8 cellular contexts compared by ENCODE assay signal in genomic region chr19:40576585-40577451, GRCh38. TPM values are rescaled to one million over a fixed set of nuclear protein-coding genes. Genes with fewer than 3 reads are reported as not detected.
A peak's percentile ranks its signal among the peaks of the same experiment; 100 is the strongest.
DNase-seq lines count a peak whose midpoint lies in the region; ATAC-seq and TF ChIP-seq lines count a peak whose summit lies in the region.

A gene with protein sequence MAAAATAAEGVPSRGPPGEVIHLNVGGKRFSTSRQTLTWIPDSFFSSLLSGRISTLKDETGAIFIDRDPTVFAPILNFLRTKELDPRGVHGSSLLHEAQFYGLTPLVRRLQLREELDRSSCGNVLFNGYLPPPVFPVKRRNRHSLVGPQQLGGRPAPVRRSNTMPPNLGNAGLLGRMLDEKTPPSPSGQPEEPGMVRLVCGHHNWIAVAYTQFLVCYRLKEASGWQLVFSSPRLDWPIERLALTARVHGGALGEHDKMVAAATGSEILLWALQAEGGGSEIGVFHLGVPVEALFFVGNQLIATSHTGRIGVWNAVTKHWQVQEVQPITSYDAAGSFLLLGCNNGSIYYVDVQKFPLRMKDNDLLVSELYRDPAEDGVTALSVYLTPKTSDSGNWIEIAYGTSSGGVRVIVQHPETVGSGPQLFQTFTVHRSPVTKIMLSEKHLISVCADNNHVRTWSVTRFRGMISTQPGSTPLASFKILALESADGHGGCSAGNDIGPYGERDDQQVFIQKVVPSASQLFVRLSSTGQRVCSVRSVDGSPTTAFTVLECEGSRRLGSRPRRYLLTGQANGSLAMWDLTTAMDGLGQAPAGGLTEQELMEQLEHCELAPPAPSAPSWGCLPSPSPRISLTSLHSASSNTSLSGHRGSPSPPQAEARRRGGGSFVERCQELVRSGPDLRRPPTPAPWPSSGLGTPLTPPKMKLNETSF (plus strand): TSS chr19:40576873. CDS start chr19:40576900, 27 bp downstream.

- POLR2A ChIA-PET in RWPE1 (lab: Yijun Ruan, JAX; ENCODE audit: low non-redundant PET): no interaction called here

- peaks cover 12% of the 10 kb centered on the region for H3K36me3 ChIP-seq in fibroblast of lung (ENCODE audit: control insufficient read depth, insufficient read depth, low read length)

- CTCF ChIA-PET in RWPE1 (lab: Yijun Ruan, JAX): no interaction called here

- H3K4me3 ChIP-seq in LNCaP clone FGC (ENCODE audit: low read depth, low read length): peak within 1 kb of the TSS; percentile 81
- H3K4me3 ChIP-seq in fibroblast of lung (replicated peaks in 1 of 4; ENCODE audit: control extremely low read depth in 1 of 4, insufficient read depth in 1 of 4, low read depth in 3 of 4, low read length in 4 of 4): peak within 1 kb of the TSS; percentile 72 to 97 (median 94)

- peak within 1 kb of the TSS; percentile 91 for H2AFZ ChIP-seq in fibroblast of lung (ENCODE audit: low read length)

- peaks cover 36% of the 10 kb centered on the region for H3K36me3 Mint-ChIP-seq in activated T-helper 17 cell treated with anti-CD3 and anti-CD28 coated beads, Interleukin-2, amount 50 U/mL, for 72 hours (ENCODE audit: low read depth)
- H3K36me3 Mint-ChIP-seq in natural killer cell: no peaks in the 10 kb centered on the region

- H3K4me3 Mint-ChIP-seq in activated T-helper 17 cell treated with anti-CD3 and anti-CD28 coated beads, Interleukin-2, amount 50 U/mL, for 72 hours: peak within 1 kb of the TSS; percentile 76
- peak within 1 kb of the TSS; percentile 85 for H3K4me3 Mint-ChIP-seq in natural killer cell

- no peaks in the 10 kb centered on the region for H3K9me3 ChIP-seq in fibroblast of lung (ENCODE audit: control insufficient read depth, insufficient read depth, low read depth, low read length)

- no peaks in the 10 kb centered on the region for H3K27me3 Mint-ChIP-seq in activated T-helper 17 cell treated with anti-CD3 and anti-CD28 coated beads, Interleukin-2, amount 50 U/mL, for 72 hours
- no peaks in the 10 kb centered on the region for H3K27me3 Mint-ChIP-seq in natural killer cell (ENCODE audit: low read depth in 2 of 2)

- peaks cover 5% of the 10 kb centered on the region for H3K79me2 ChIP-seq in fibroblast of lung (ENCODE audit: control insufficient read depth, insufficient read depth, low read length)

- H3K4me1 ChIP-seq in fibroblast of lung (ENCODE audit: control insufficient read depth, extremely low read depth, insufficient read depth, low read length): no peaks in the 10 kb centered on the region

- intact Hi-C loops in natural killer cell (cut with micrococcal nuclease): no loop called here

- no peaks in the 10 kb centered on the region for H3K9me3 Mint-ChIP-seq in activated T-helper 17 cell treated with anti-CD3 and anti-CD28 coated beads, Interleukin-2, amount 50 U/mL, for 72 hours
- H3K9me3 Mint-ChIP-seq in natural killer cell: no peaks in the 10 kb centered on the region

- TF ChIP-seq CTCF in LNCaP clone FGC (IDR thresholded peaks at IDR 0.05; ENCODE audit: control insufficient read depth, extremely low read depth, insufficient read depth): no peak
- no peak for TF ChIP-seq CTCF in RWPE1 (conservative IDR thresholded peaks at IDR 0.05; ENCODE audit: low read depth)
- TF ChIP-seq CTCF in fibroblast of lung (conservative IDR thresholded peaks at IDR 0.05 in 1 of 2, IDR thresholded peaks at IDR 0.05 in 1 of 2; ENCODE audit: low read depth in 1 of 2, low read length in 2 of 2): no peak
- no peak for TF ChIP-seq CTCF in natural killer cell (IDR thresholded peaks at IDR 0.05)

- H3K27ac Mint-ChIP-seq in activated T-helper 17 cell treated with anti-CD3 and anti-CD28 coated beads, Interleukin-2, amount 50 U/mL, for 72 hours: peak within 1 kb of the TSS; percentile 89
- H3K27ac Mint-ChIP-seq in natural killer cell: peak within 1 kb of the TSS; percentile 65 to 75

- DNase-seq in Daoy (ENCODE audit: low read depth) (peak; percentile 96), H4 (ENCODE audit: low spot score) (peak; percentile 92), LNCaP clone FGC (ENCODE audit: low read depth) (peak; percentile 73), RWPE1 (ENCODE audit: low spot score) (peak; percentile 99), fibroblast of lung (ENCODE audit: low read depth in 2 of 2) (peak; percentile 92 to 95), natural killer cell (peak; percentile 95)
- DNase-seq in stimulated activated naive CD4-positive, alpha-beta T cell (lab: John Stamatoyannopoulos, UW): peak; percentile 84 to 92 (median 90)

- no peaks in the 10 kb centered on the region for H3K27me3 ChIP-seq in fibroblast of lung (ENCODE audit: control insufficient read depth, insufficient read depth, low read length)

- H3K4me1 Mint-ChIP-seq in activated T-helper 17 cell treated with anti-CD3 and anti-CD28 coated beads, Interleukin-2, amount 50 U/mL, for 72 hours: peaks cover 15% of the 10 kb centered on the region
- H3K4me1 Mint-ChIP-seq in natural killer cell: peaks cover 18 to 32% of the 10 kb centered on the region in 2 donors

- H4K20me1 ChIP-seq in fibroblast of lung (ENCODE audit: control insufficient read depth, extremely low read depth, insufficient read depth, low read length): no peaks in the 10 kb centered on the region

- H3K27ac ChIP-seq in RWPE1 (peak within 1 kb of the TSS; percentile 72), fibroblast of lung (ENCODE audit: insufficient read depth, low read length) (peak within 1 kb of the TSS; percentile 63)

- peak within 1 kb of the TSS; percentile 80 for H3K9ac ChIP-seq in fibroblast of lung (ENCODE audit: insufficient read depth, low read length)

- peak within 1 kb of the TSS; percentile 88 for H3K4me2 ChIP-seq in fibroblast of lung (ENCODE audit: extremely low read depth, insufficient read depth, low read length)

- ATAC-seq in activated T-helper 17 cell treated with anti-CD3 and anti-CD28 coated beads, Interleukin-2, amount 50 U/mL, for 72 hours (replicated peaks): peak; percentile 100
- peak; percentile 98 to 99 (median 99) for ATAC-seq in natural killer cell

RNA-seq across cellular contexts. Expression of the gene that starts here (rescaled TPM):
- total RNA-seq in Daoy (2014; rRNA removed; shearing (Covaris generic)): 40.6 and 134 TPM in 2 replicates
- 26.6 and 30.9 TPM in 2 replicates for total RNA-seq in H4 (2014; rRNA removed; shearing (Covaris generic))
- 100 to 1,000 TPM; 113 to 126 TPM for total RNA-seq in activated T-helper 17 cell treated with anti-CD3 and anti-CD28 coated beads, Interleukin-2, amount 50 U/mL, for 72 hours
- total RNA-seq in fibroblast of lung (22.3 and 43.4 TPM in 2 replicates), natural killer cell (100 to 1,000 TPM; 209 to 224 (median 209) TPM)
- 35.6 and 43.2 TPM in 2 replicates for polyA plus RNA-seq in fibroblast of lung
- polyA plus RNA-seq in fibroblast of lung (2012): 63.9 and 95.7 TPM in 2 replicates
- polyA minus RNA-seq in fibroblast of lung (ENCODE audit: low replicate concordance): 81.4 and 142 TPM in 2 replicates

Comparison
In these comparisons a context has a peak if more than half of its experiments do, and no peak if none do; other contexts are left out.
1. Peak in every context shown above with its lines: DNase-seq, ATAC-seq, H3K4me3 ChIP-seq and H3K27ac ChIP-seq.